ENCODE assay signal across 10 cellular contexts in genomic region chr3:111669926-111670630, GRCh38. TPM values are rescaled to one million over a fixed set of nuclear protein-coding genes. Genes with fewer than 3 reads are reported as not detected.
DNase-seq lines count a peak whose midpoint lies in the region; ATAC-seq and TF ChIP-seq lines count a peak whose summit lies in the region.
"Had no signal": no experiment of that assay in that cellular context is flagged by ENCODE, and none has a peak within 500 bp of the region (broad histone marks: within the 10 kb centered on the region; RNA-seq: fewer than 3 reads in every experiment).

No MANE protein-coding gene starts in this region.

- H2BK5ac ChIP-seq in mesendoderm (ENCODE audit: low read length) = no peak overlapping the region

- in situ Hi-C loops in astrocyte of the spinal cord (cut with HindIII; ENCODE audit: low sequenced_read_pairs) = no loop called here

- H3K4me2 ChIP-seq in mesendoderm (ENCODE audit: low read length) = no peak overlapping the region

- H3K18ac ChIP-seq in mesendoderm (ENCODE audit: low read length) = no peak overlapping the region

- no peaks in the 10 kb centered on the region for H3K27me3 ChIP-seq in MG63
- H3K27me3 ChIP-seq in mesendoderm (ENCODE audit: insufficient read depth, low read length, poor library complexity) = no peaks in the 10 kb centered on the region
- no peaks in the 10 kb centered on the region for H3K27me3 ChIP-seq in right cardiac atrium (ENCODE audit: control insufficient read depth, insufficient read depth)
- H3K27me3 ChIP-seq in right lobe of liver = no peaks in the 10 kb centered on the region
- H3K27me3 ChIP-seq in spleen (replicated peaks in 1 of 7) = peaks cover 0 to 2% (median 0%) of the 10 kb centered on the region in 7 donors
- H3K27me3 ChIP-seq: Peyer's patch had no signal

- H2BK120ac ChIP-seq in mesendoderm (ENCODE audit: low read depth, low read length) = no peak overlapping the region

- H3K23ac ChIP-seq in mesendoderm (ENCODE audit: low read length) = no peak overlapping the region

- H4K5ac ChIP-seq in mesendoderm (ENCODE audit: low read length) = no peak overlapping the region

- H3K9me3 ChIP-seq in MG63 = no peaks in the 10 kb centered on the region
- no peaks in the 10 kb centered on the region for H3K9me3 ChIP-seq in right cardiac atrium (ENCODE audit: control insufficient read depth, low read length)
- H3K9me3 ChIP-seq in right lobe of liver = no peaks in the 10 kb centered on the region
- H3K9me3 ChIP-seq in spleen = no peaks in the 10 kb centered on the region
- H3K9me3 ChIP-seq: Peyer's patch had no signal

- WGBS in mesendoderm (ENCODE audit: extremely low coverage, insufficient coverage, low lambda C conversion rate) = no CpG with 5 or more reads among the region's 7 CpGs
- 73% methylated on average over 7 of the region's 7 CpGs for WGBS in right cardiac atrium
- 70% methylated on average over 7 of the region's 7 CpGs for WGBS in right lobe of liver (ENCODE audit: insufficient coverage, low coverage, low lambda C conversion rate, missing lambda C conversion rate)
- 85 to 93% (median 89%) methylated on average over 7 of the region's 7 CpGs for WGBS in spleen, 5 donors

- TF ChIP-seq POLR2A in right lobe of liver (IDR thresholded peaks at IDR 0.05) (no peak), spleen (IDR thresholded peaks at IDR 0.05) (no peak)

- no peaks in the 10 kb centered on the region for H3K79me1 ChIP-seq in mesendoderm (ENCODE audit: low read length)

- H3K27ac ChIP-seq in mesendoderm (ENCODE audit: low read depth, low read length) (no peak overlapping the region), right cardiac atrium (ENCODE audit: low read length) (no peak overlapping the region), right lobe of liver (no peak overlapping the region), spleen (no peak overlapping the region)
- H3K27ac ChIP-seq: cardiac muscle cell, Peyer's patch had no signal

- H3K36me3 ChIP-seq in MG63 (no peaks in the 10 kb centered on the region), mesendoderm (ENCODE audit: control insufficient read depth, insufficient read depth, low read length) (no peaks in the 10 kb centered on the region), right lobe of liver (no peaks in the 10 kb centered on the region), spleen (no peaks in the 10 kb centered on the region)
- H3K36me3 ChIP-seq: cardiac muscle cell, Peyer's patch had no signal

- H3K56ac ChIP-seq in mesendoderm (ENCODE audit: low read length) = no peak overlapping the region

- no peak overlapping the region for H2BK15ac ChIP-seq in mesendoderm (replicated peaks; ENCODE audit: low read depth)

- no peaks in the 10 kb centered on the region for H3K4me1 ChIP-seq in mesendoderm (ENCODE audit: control insufficient read depth, low read depth, low read length)
- H3K4me1 ChIP-seq in right cardiac atrium (ENCODE audit: control insufficient read depth, insufficient read depth, low read length) = no peaks in the 10 kb centered on the region
- H3K4me1 ChIP-seq in right lobe of liver = no peaks in the 10 kb centered on the region
- H3K4me1 ChIP-seq in spleen = peaks cover 26 to 68% (median 39%) of the 10 kb centered on the region in 6 donors

- DNase-seq in AG20443 (ENCODE audit: low spot score) = peak; percentile 37
- peak; percentile 30 for DNase-seq in MG63
- DNase-seq in astrocyte of the spinal cord (ENCODE audit: low read depth, low spot score) = peak; percentile 58
- peak; percentile 25 for DNase-seq in mesendoderm
- DNase-seq in right cardiac atrium = no peak
- no peak for DNase-seq in GM20000 (ENCODE audit: low spot score)
- no peak for DNase-seq in right lobe of liver
- DNase-seq in spleen = no peak
- DNase-seq: Peyer's patch had no signal

- H2AK5ac ChIP-seq in mesendoderm (ENCODE audit: low read length) = no peak overlapping the region

- intact Hi-C loops in right cardiac atrium (cut with DNase I) (no loop called here), right lobe of liver (cut with DNase I) (no loop called here), spleen (cut with DNase I; ENCODE audit: low total_unique reads) (no loop called here)

- no peak overlapping the region for H3K9ac ChIP-seq in mesendoderm (ENCODE audit: low read length)

- H3K79me2 ChIP-seq in mesendoderm (ENCODE audit: control insufficient read depth, insufficient read depth, low read length) = no peaks in the 10 kb centered on the region

- no peak for ATAC-seq in right cardiac atrium
- no peak for ATAC-seq in right lobe of liver

- H4K8ac ChIP-seq in mesendoderm (ENCODE audit: low read depth, low read length) = no peak overlapping the region

- TF ChIP-seq CTCF in astrocyte of the spinal cord (IDR thresholded peaks at IDR 0.05; ENCODE audit: low read depth, low read length) (no peak), GM20000 (IDR thresholded peaks at IDR 0.05; ENCODE audit: extremely low read depth, missing control alignments) (no peak), right lobe of liver (IDR thresholded peaks at IDR 0.05) (no peak), spleen (IDR thresholded peaks at IDR 0.05 in 8 of 11, conservative IDR thresholded peaks at IDR 0.05 in 3 of 11) (no peak)

- H3K4ac ChIP-seq in mesendoderm (ENCODE audit: low read depth, low read length) = no peak overlapping the region

- H3K4me3 ChIP-seq in MG63 (no peak overlapping the region), astrocyte of the spinal cord (ENCODE audit: low read depth, low read length) (no peak overlapping the region), mesendoderm (ENCODE audit: low read length) (no peak overlapping the region), right cardiac atrium (ENCODE audit: low read length) (no peak overlapping the region), right lobe of liver (no peak overlapping the region), spleen (no peak overlapping the region)
- H3K4me3 ChIP-seq: cardiac muscle cell, Peyer's patch had no signal

RNA-seq across cellular contexts. Expression of gene PLCXD2, which starts 4.4 kb away (rescaled TPM):
- total RNA-seq in MG63 (2014; rRNA removed; shearing (Covaris generic); ENCODE audit: low replicate concordance) = 1.5 and 2.5 TPM in 2 replicates
- 0.37 TPM for polyA plus RNA-seq in mesendoderm (2013, experiment 1 of 2)
- polyA plus RNA-seq in mesendoderm (2013, experiment 2 of 2) = 0.38 TPM
- total RNA-seq in right cardiac atrium (under 1 TPM; 0.29 to 0.61 (median 0.55) TPM), right lobe of liver (10 to 100 TPM in 4 of 6 experiments, 1 to 10 TPM in 2; 7.1 to 27.3 (median 17.2) TPM), spleen (1 to 10 TPM; 2.9 to 6.0 (median 3.4) TPM)
- polyA plus RNA-seq in right cardiac atrium (0.27 TPM), spleen (under 1 TPM; 0.30 to 0.53 (median 0.35) TPM)

Comparison
In these comparisons a context has a peak if more than half of its experiments do, and no peak if none do; other contexts are left out.
1. DNase-seq: peak in AG20443 (single experiment), MG63 (single experiment), astrocyte of the spinal cord (single experiment) and mesendoderm (single experiment); none in right cardiac atrium (0 of 3), GM20000 (single experiment), right lobe of liver (0 of 3) and spleen (single experiment).